In genomic region chr16:75931970-75932369, GRCh38 we compare ENCODE assay signal across 24 cellular contexts.
"Had no signal": no experiment of that assay in that cellular context is flagged by ENCODE, and none has a peak within 500 bp of the region (broad histone marks: within the 10 kb centered on the region; RNA-seq: fewer than 3 reads in every experiment).

No MANE protein-coding gene starts in this region.

- H3K4me3 ChIP-seq: left ventricle myocardium inferior, lung, mucosa of descending colon, ovary, prostate gland, skin epidermis, suprapubic skin, thoracic aorta, tibial artery, upper lobe of right lung had no signal

- DNase-seq: islet precursor cell; left ventricle myocardium inferior; midbrain; mucosa of descending colon; naive thymus-derived CD4-positive, alpha-beta T cell; ovary; retina; right cardiac atrium; stimulated activated CD4-positive, alpha-beta T cell treated with anti-CD3 and anti-CD28 coated beads, Interleukin-12 subunit alpha, Interleukin-12 subunit beta, amount 100 ng/mL, for 4 hours; stimulated activated CD4-positive, alpha-beta T cell treated with anti-CD3 and anti-CD28 coated beads, Interleukin-15, amount 100 ng/mL, for 24 hours; stimulated activated CD4-positive, alpha-beta T cell treated with anti-CD3 and anti-CD28 coated beads, Interleukin-2, amount 100 ng/mL, for 24 hours; stimulated activated CD4-positive, alpha-beta T cell treated with anti-CD3 and anti-CD28 coated beads, Interleukin-4, amount 100 ng/mL, for 1 hour; stimulated activated naive B cell treated with anti-CD40 and anti-IgM and Interleukin-4, amounts not matched to agents 10 μg/mL and 1 μg/mL and 100 μg/mL, for 72 hours; stimulated activated naive CD8-positive, alpha-beta T cell treated with anti-CD3 and anti-CD28 coated beads, Interleukin-15, Interleukin-2, amounts not matched to agents 100 U/mL and 50 U/mL, for 24 hours; tibial artery; trophoblast cell; upper lobe of right lung had no signal

- H3K27me3 ChIP-seq: ovary, suprapubic skin, tibial artery, upper lobe of right lung had no signal

- H3K4me3 Mint-ChIP-seq: naive thymus-derived CD4-positive, alpha-beta T cell; natural killer cell treated with Interleukin-12 subunit alpha and Interleukin-12 subunit beta and Interleukin-15 and Interleukin-18, amount 100 ng/mL, for 72 hours; stimulated activated naive B cell treated with anti-CD40 and anti-IgM and Interleukin-4, amounts not matched to agents 10 μg/mL and 1 μg/mL and 100 μg/mL, for 72 hours had no signal

- H3K4me1 Mint-ChIP-seq: naive thymus-derived CD4-positive, alpha-beta T cell; stimulated activated naive B cell treated with anti-CD40 and anti-IgM and Interleukin-4, amounts not matched to agents 10 μg/mL and 1 μg/mL and 100 μg/mL, for 72 hours had no signal

- H3K27me3 Mint-ChIP-seq: natural killer cell treated with Interleukin-12 subunit alpha and Interleukin-12 subunit beta and Interleukin-15 and Interleukin-18, amount 100 ng/mL, for 72 hours; stimulated activated naive B cell treated with anti-CD40 and anti-IgM and Interleukin-4, amounts not matched to agents 10 μg/mL and 1 μg/mL and 100 μg/mL, for 72 hours had no signal

- H3K27ac Mint-ChIP-seq: naive thymus-derived CD4-positive, alpha-beta T cell; natural killer cell treated with Interleukin-12 subunit alpha and Interleukin-12 subunit beta and Interleukin-15 and Interleukin-18, amount 100 ng/mL, for 72 hours; stimulated activated naive B cell treated with anti-CD40 and anti-IgM and Interleukin-4, amounts not matched to agents 10 μg/mL and 1 μg/mL and 100 μg/mL, for 72 hours had no signal

- H3K4me1 ChIP-seq: left ventricle myocardium inferior, prostate gland, suprapubic skin, tibial artery, upper lobe of right lung had no signal

- ATAC-seq: mucosa of descending colon; naive thymus-derived CD4-positive, alpha-beta T cell; natural killer cell treated with Interleukin-12 subunit alpha and Interleukin-12 subunit beta and Interleukin-15 and Interleukin-18, amount 100 ng/mL, for 72 hours; right cardiac atrium; sciatic nerve; stimulated activated naive B cell treated with anti-CD40 and anti-IgM and Interleukin-4, amounts not matched to agents 10 μg/mL and 1 μg/mL and 100 μg/mL, for 72 hours; stimulated activated naive CD8-positive, alpha-beta T cell treated with anti-CD3 and anti-CD28 coated beads, Interleukin-15, Interleukin-2, amounts not matched to agents 100 U/mL and 50 U/mL, for 24 hours; upper lobe of right lung had no signal

- H3K36me3 Mint-ChIP-seq: naive thymus-derived CD4-positive, alpha-beta T cell; natural killer cell treated with Interleukin-12 subunit alpha and Interleukin-12 subunit beta and Interleukin-15 and Interleukin-18, amount 100 ng/mL, for 72 hours; stimulated activated naive B cell treated with anti-CD40 and anti-IgM and Interleukin-4, amounts not matched to agents 10 μg/mL and 1 μg/mL and 100 μg/mL, for 72 hours had no signal

- H3K27ac ChIP-seq: left ventricle myocardium inferior, ovary, prostate gland, skin epidermis, suprapubic skin, thoracic aorta, tibial artery, upper lobe of right lung had no signal

- H3K9me3 Mint-ChIP-seq: natural killer cell treated with Interleukin-12 subunit alpha and Interleukin-12 subunit beta and Interleukin-15 and Interleukin-18, amount 100 ng/mL, for 72 hours had no signal

- H3K36me3 ChIP-seq: left ventricle myocardium inferior, ovary, prostate gland, suprapubic skin, thoracic aorta, tibial artery, upper lobe of right lung had no signal

- H3K9me3 ChIP-seq: ovary, prostate gland, thoracic aorta, tibial artery, upper lobe of right lung had no signal
